21 cellular contexts compared by ENCODE assay signal in genomic region chr1:30957560-30958222, GRCh38. TPM values are rescaled to one million over a fixed set of nuclear protein-coding genes. Genes with fewer than 3 reads are reported as not detected.
A peak's percentile ranks its signal among the peaks of the same experiment; 100 is the strongest.
DNase-seq lines count a peak whose midpoint lies in the region; ATAC-seq, FAIRE-seq and TF ChIP-seq lines count a peak whose summit lies in the region.
"Had no signal": no experiment of that assay in that cellular context is flagged by ENCODE, and none has a peak within 500 bp of the region (broad histone marks: within the 10 kb centered on the region; RNA-seq: fewer than 3 reads in every experiment).

No MANE protein-coding gene starts in this region.

- H3K36me3 Mint-ChIP-seq in activated T-cell treated with anti-CD3 and anti-CD28 coated beads, Interleukin-2, amount 50 U/mL, for 24 hours (ENCODE audit: low read depth) = peaks cover 90% of the 10 kb centered on the region
- peaks cover 2% of the 10 kb centered on the region for H3K36me3 Mint-ChIP-seq in IgD-negative memory B cell
- peaks cover 100% of the 10 kb centered on the region for H3K36me3 Mint-ChIP-seq in stimulated activated effector memory CD8-positive, alpha-beta T cell treated with anti-CD3 and anti-CD28 coated beads, Interleukin-12 subunit alpha, Interleukin-12 subunit beta, amount 100 ng/mL, for 72 hours

- H4K20me1 ChIP-seq in K562 (replicated peaks; ENCODE audit: control insufficient read depth, insufficient read depth, low read length) = no peaks in the 10 kb centered on the region

- H3K27me3 ChIP-seq in K562 (ENCODE audit: control insufficient read depth in 2 of 2, insufficient read depth in 2 of 2, low read length in 2 of 2) = no peaks in the 10 kb centered on the region
- H3K27me3 ChIP-seq in breast epithelium = no peaks in the 10 kb centered on the region
- H3K27me3 ChIP-seq: MG63 had no signal

- CTCF ChIA-PET in K562 (lab: Yijun Ruan, JAX; ENCODE audit: low intra/inter-chr PET ratio) = no interaction called here

- no peaks in the 10 kb centered on the region for H3K9me1 ChIP-seq in K562 (ENCODE audit: control insufficient read depth, insufficient read depth, low read length)

- H3K27me3 Mint-ChIP-seq in activated T-cell treated with anti-CD3 and anti-CD28 coated beads, Interleukin-2, amount 50 U/mL, for 24 hours = no peaks in the 10 kb centered on the region
- no peaks in the 10 kb centered on the region for H3K27me3 Mint-ChIP-seq in IgD-negative memory B cell

- no peak overlapping the region for H3K4me3 ChIP-seq in K562
- H3K4me3 ChIP-seq in breast epithelium = no peak overlapping the region
- H3K4me3 ChIP-seq: A549, lung, MG63 had no signal

- H3K9me3 Mint-ChIP-seq in activated T-cell treated with anti-CD3 and anti-CD28 coated beads, Interleukin-2, amount 50 U/mL, for 24 hours = no peaks in the 10 kb centered on the region
- H3K9me3 Mint-ChIP-seq in IgD-negative memory B cell = no peaks in the 10 kb centered on the region
- H3K9me3 Mint-ChIP-seq in stimulated activated effector memory CD8-positive, alpha-beta T cell treated with anti-CD3 and anti-CD28 coated beads, Interleukin-12 subunit alpha, Interleukin-12 subunit beta, amount 100 ng/mL, for 72 hours = no peaks in the 10 kb centered on the region
- H3K9me3 Mint-ChIP-seq: activated naive CD4-positive, alpha-beta T cell treated with anti-CD3 and anti-CD28 coated beads for 36 hours; T-helper 2 cell treated with Interferon-gamma antibody and Interleukin-4, amounts not matched to agents 5 μg/mL and 100 μg/mL, for 36 hours had no signal

- no peak overlapping the region for H3K27ac ChIP-seq in K562 (ENCODE audit: extremely low read depth, low read depth, low read length)
- no peak overlapping the region for H3K27ac ChIP-seq in breast epithelium
- H3K27ac ChIP-seq: A549 had no signal

- TF ChIP-seq RAD21 in K562 (CRISPR knock-in tag; conservative IDR thresholded peaks at IDR 0.05 in 1 of 2, IDR thresholded peaks at IDR 0.05 in 1 of 2) = no peak

- 91% methylated on average over 4 of the region's 4 CpGs for WGBS in K562 (ENCODE audit: insufficient coverage, low coverage, missing lambda C conversion rate)

- no peak overlapping the region for H3K9ac ChIP-seq in K562 (ENCODE audit: insufficient read depth in 1 of 2, low read depth in 2 of 2, low read length in 2 of 2)
- H3K9ac ChIP-seq: SK-N-SH had no signal

- H3K4me1 ChIP-seq in K562 (replicated peaks in 1 of 2; ENCODE audit: control insufficient read depth in 2 of 2, insufficient read depth in 2 of 2, low read length in 2 of 2) (no peaks in the 10 kb centered on the region), breast epithelium (no peaks in the 10 kb centered on the region)

- peaks cover 93% of the 10 kb centered on the region for H3K36me3 ChIP-seq in K562 (ENCODE audit: control insufficient read depth, insufficient read depth, low read length)
- no peaks in the 10 kb centered on the region for H3K36me3 ChIP-seq in breast epithelium

- H2AFZ ChIP-seq in K562 (ENCODE audit: low read depth, low read length) = no peak overlapping the region

- TF ChIP-seq POLR2A in K562 (conservative IDR thresholded peaks at IDR 0.05) = no peak
- no peak for TF ChIP-seq POLR2A in breast epithelium (IDR thresholded peaks at IDR 0.05)

- H3K4me1 Mint-ChIP-seq in activated T-cell treated with anti-CD3 and anti-CD28 coated beads, Interleukin-2, amount 50 U/mL, for 24 hours (ENCODE audit: low read depth) = peaks cover 42% of the 10 kb centered on the region
- H3K4me1 Mint-ChIP-seq in IgD-negative memory B cell = peaks cover 0 to 11% (median 8%) of the 10 kb centered on the region in 3 donors
- H3K4me1 Mint-ChIP-seq in stimulated activated effector memory CD8-positive, alpha-beta T cell treated with anti-CD3 and anti-CD28 coated beads, Interleukin-12 subunit alpha, Interleukin-12 subunit beta, amount 100 ng/mL, for 72 hours = peaks cover 20% of the 10 kb centered on the region

- peak overlapping the region; percentile 45 for H3K27ac Mint-ChIP-seq in activated T-cell treated with anti-CD3 and anti-CD28 coated beads, Interleukin-2, amount 50 U/mL, for 24 hours
- peak overlapping the region in 2 of 3 donors; percentile 0 to 36 for H3K27ac Mint-ChIP-seq in IgD-negative memory B cell
- H3K27ac Mint-ChIP-seq in stimulated activated effector memory CD8-positive, alpha-beta T cell treated with anti-CD3 and anti-CD28 coated beads, Interleukin-12 subunit alpha, Interleukin-12 subunit beta, amount 100 ng/mL, for 72 hours = peak overlapping the region; percentile 2
- H3K27ac Mint-ChIP-seq: activated naive CD4-positive, alpha-beta T cell treated with anti-CD3 and anti-CD28 coated beads for 36 hours; T-helper 2 cell treated with Interferon-gamma antibody and Interleukin-4, amounts not matched to agents 5 μg/mL and 100 μg/mL, for 36 hours had no signal

- BruUV-seq in K562 (replicated peaks; lab: Mats Ljungman, UMichigan) = no TSS peak

- ATAC-seq in K562 = no peak
- no peak for ATAC-seq in stimulated activated effector memory CD8-positive, alpha-beta T cell treated with anti-CD3 and anti-CD28 coated beads, Interleukin-12 subunit alpha, Interleukin-12 subunit beta, amount 100 ng/mL, for 72 hours
- ATAC-seq: A549 had no signal

- in situ Hi-C loops in K562 (cut with MboI) = no loop called here

- POLR2A ChIA-PET in K562 (lab: Yijun Ruan, JAX) = interaction anchor here (0.7 to 1.2 kb wide), 4 partner anchors 11 to 30 kb away, joined by 3 to 4 read pairs (median 4); no protein-coding TSS in a partner anchor

- no peak overlapping the region for H3K4me3 Mint-ChIP-seq in activated T-cell treated with anti-CD3 and anti-CD28 coated beads, Interleukin-2, amount 50 U/mL, for 24 hours
- no peak overlapping the region for H3K4me3 Mint-ChIP-seq in IgD-negative memory B cell
- H3K4me3 Mint-ChIP-seq in stimulated activated effector memory CD8-positive, alpha-beta T cell treated with anti-CD3 and anti-CD28 coated beads, Interleukin-12 subunit alpha, Interleukin-12 subunit beta, amount 100 ng/mL, for 72 hours = no peak overlapping the region
- H3K4me3 Mint-ChIP-seq: activated naive CD4-positive, alpha-beta T cell treated with anti-CD3 and anti-CD28 coated beads for 36 hours; T-helper 2 cell treated with Interferon-gamma antibody and Interleukin-4, amounts not matched to agents 5 μg/mL and 100 μg/mL, for 36 hours had no signal

- no peak for TF ChIP-seq EP300 in K562 (IDR thresholded peaks at IDR 0.05; ENCODE audit: low read length)

- no peak for TF ChIP-seq CTCF in K562 (IDR thresholded peaks at IDR 0.05 in 2 of 3, conservative IDR thresholded peaks at IDR 0.05 in 1 of 3; ENCODE audit: insufficient read depth in 2 of 3, low read depth in 1 of 3, low read length in 3 of 3)
- TF ChIP-seq CTCF in breast epithelium (IDR thresholded peaks at IDR 0.05) = no peak

- H3K79me2 ChIP-seq in K562 (ENCODE audit: control insufficient read depth, insufficient read depth, low read length) = peaks cover 46% of the 10 kb centered on the region

- intact Hi-C loops in K562 (cut with micrococcal nuclease) (no loop called here), breast epithelium (cut with DNase I; ENCODE audit: low total_unique reads) (no loop called here)

- H3K9me3 ChIP-seq in K562 (replicated peaks; ENCODE audit: control insufficient read depth, insufficient read depth, low read depth, low read length) = no peaks in the 10 kb centered on the region
- no peaks in the 10 kb centered on the region for H3K9me3 ChIP-seq in breast epithelium
- H3K9me3 ChIP-seq: A549, MG63, SK-N-SH had no signal

- H3K4me2 ChIP-seq in K562 (ENCODE audit: insufficient read depth, low read length) = no peak overlapping the region
- H3K4me2 ChIP-seq: A549, SK-N-SH had no signal

- DNase-seq in activated T-cell treated with anti-CD3 and anti-CD28 coated beads, Interleukin-2, amount 50 U/mL, for 24 hours = no peak
- DNase-seq in activated T-cell treated with anti-CD3 and anti-CD28 coated beads, Interleukin-2, amount 50 U/mL, for 48 hours = no peak
- DNase-seq in K562 (ENCODE audit: extremely low read depth in 1 of 4, low spot score in 3 of 4) (no peak), breast epithelium (ENCODE audit: low spot score in 2 of 2) (no peak), NCI-H1092 treated with DMSO at 0.1 percent for 48 hours (lab: John Stamatoyannopoulos, UW) (no peak), NCI-H69 (lab: John Stamatoyannopoulos, UW) (no peak)
- DNase-seq in stimulated activated effector memory CD8-positive, alpha-beta T cell treated with anti-CD3 and anti-CD28 coated beads, Interleukin-12 subunit alpha, Interleukin-12 subunit beta, amount 100 ng/mL, for 72 hours (ENCODE audit: low spot score in 2 of 2) = no peak
- DNase-seq: activated naive CD4-positive, alpha-beta T cell treated with anti-CD3 and anti-CD28 coated beads for 36 hours; Calu3; central memory CD4-positive, alpha-beta T cell; DND-41; glutamatergic neuron; MG63; NCI-H1417; SK-N-SH; substantia nigra had no signal

- no peak for FAIRE-seq in K562 (lab: Jason Lieb, UNC)
- FAIRE-seq: A549 had no signal

RNA-seq across cellular contexts. Expression of gene SDC3, which starts 49.1 kb away (rescaled TPM):
- polyA plus RNA-seq in IgD-negative memory B cell = not detected
- 13.1 and 24.6 TPM in 2 replicates for total RNA-seq in K562 (2011; cell fraction: chromatin; rRNA removed; ENCODE audit: low replicate concordance)
- total RNA-seq in K562 (2011; cell fraction: nucleolus; rRNA removed) = 24.0 and 32.2 TPM in 2 replicates
- total RNA-seq in K562 (2011; cell fraction: nucleoplasm; rRNA removed) = 29.8 and 31.2 TPM in 2 replicates
- total RNA-seq in K562 (2014; rRNA removed) = 12.1 and 20.7 TPM in 2 replicates
- 8.6 and 9.0 TPM in 2 replicates for total RNA-seq in K562 (2014; rRNA removed; fragmentation: Illumina TruSeq; extraction: Trizol)
- total RNA-seq in K562 (2015; rRNA removed; fragmentation: Illumina TruSeq; extraction: Trizol) = 17.6 and 18.3 TPM in 2 replicates
- total RNA-seq in K562 (2021) = 39.4 and 44.1 TPM in 2 replicates
- polyA plus RNA-seq in K562 (2011; rRNA removed) = 6.5 and 8.9 TPM in 2 replicates
- polyA plus RNA-seq in K562 (2011; cell fraction: cytosol; rRNA removed) = 8.4 and 12.2 TPM in 2 replicates
- polyA plus RNA-seq in K562 (2011; cell fraction: nucleus; rRNA removed) = 15.0 and 19.6 TPM in 2 replicates
- 39.4 and 99.6 TPM in 2 replicates for polyA plus RNA-seq in K562 (2012)
- 30.5 and 39.3 TPM in 2 replicates for polyA plus RNA-seq in K562 (2014; fragmentation: Illumina TruSeq; extraction: Trizol)
- polyA plus RNA-seq in K562 (2014; fragmentation: Nextera tagmentation; extraction: Ambion mirVana) = under 1 TPM; 0.38 to 0.56 TPM
- 20.4 and 24.5 TPM in 2 replicates for polyA plus RNA-seq in K562 (2014; rRNA removed)
- polyA minus RNA-seq in K562 (2011; rRNA and poly(A)+ RNA removed) = 4.6 and 6.4 TPM in 2 replicates
- polyA minus RNA-seq in K562 (2011; cell fraction: cytosol; rRNA and poly(A)+ RNA removed) = 12.1 and 19.4 TPM in 2 replicates
- polyA minus RNA-seq in K562 (2011; cell fraction: nucleus; rRNA and poly(A)+ RNA removed) = 3.4 and 3.8 TPM in 2 replicates
- 10 to 100 TPM; 16.5 to 37.8 (median 26.2) TPM for total RNA-seq in breast epithelium
- total RNA-seq: OCI-LY7 had no signal
